2 cellular contexts compared by ENCODE assay signal in the genomic region with DNA sequence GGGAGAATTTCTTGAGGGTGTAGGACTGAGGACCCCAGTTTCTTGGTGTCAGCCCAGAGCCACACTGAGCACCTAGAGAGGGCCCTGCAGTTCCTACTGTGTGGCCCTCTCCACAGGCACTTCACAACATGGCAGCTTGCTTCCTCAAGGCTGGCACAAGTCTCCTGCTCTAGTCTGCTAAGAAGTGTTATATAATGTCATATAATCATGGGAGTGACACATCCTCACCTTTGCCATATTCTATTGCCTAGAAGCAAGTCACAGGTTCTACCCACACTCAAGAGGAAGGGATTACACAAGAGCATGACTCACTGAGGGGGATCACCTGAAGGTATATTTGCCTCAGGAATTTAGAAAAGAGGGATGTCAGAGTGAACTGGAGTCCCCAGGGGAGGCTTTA.
A peak's percentile ranks its signal among the peaks of the same experiment; 100 is the strongest.
TF ChIP-seq lines count a peak whose summit lies in the region.

No MANE protein-coding gene starts in this region.

TF ChIP-seq in K562, 482 proteins besides CTCF, POLR2A, EP300 and RAD21 (continues in another document):
- no peak for TF ChIP-seq SMAD3 (CRISPR knock-in tag; conservative IDR thresholded peaks at IDR 0.05)
- no peak for TF ChIP-seq PHB (CRISPR knock-in tag; IDR thresholded peaks at IDR 0.05)
- peak; percentile 60 for TF ChIP-seq FOSL1 (tag; conservative IDR thresholded peaks at IDR 0.05)
- no peak for TF ChIP-seq KAT8 (IDR thresholded peaks at IDR 0.05; ENCODE audit: low read depth)
- no peak for TF ChIP-seq SRF (CRISPR knock-in tag; IDR thresholded peaks at IDR 0.05)
- TF ChIP-seq MLX (CRISPR knock-in tag; conservative IDR thresholded peaks at IDR 0.05): no peak
- TF ChIP-seq MCM7 (IDR thresholded peaks at IDR 0.05): no peak
- TF ChIP-seq BCLAF1 (IDR thresholded peaks at IDR 0.05; ENCODE audit: borderline replicate concordance in 1 of 2, control insufficient read depth in 1 of 2, low read depth in 2 of 2, low read length in 1 of 2): no peak
- TF ChIP-seq CREBBP (IDR thresholded peaks at IDR 0.05; ENCODE audit: low read depth, low read length): no peak
- no peak for TF ChIP-seq ZNF583 (CRISPR knock-in tag; IDR thresholded peaks at IDR 0.05)
- TF ChIP-seq GABPB1 (CRISPR knock-in tag; IDR thresholded peaks at IDR 0.05): no peak
- TF ChIP-seq CBFB (CRISPR knock-in tag; IDR thresholded peaks at IDR 0.05): no peak
- no peak for TF ChIP-seq SREBF2 (CRISPR knock-in tag; IDR thresholded peaks at IDR 0.05)
- TF ChIP-seq NFIX (CRISPR knock-in tag; IDR thresholded peaks at IDR 0.05; ENCODE audit: low read depth): no peak
- no peak for TF ChIP-seq ZNF384 (IDR thresholded peaks at IDR 0.05; ENCODE audit: low read depth, low read length)
- no peak for TF ChIP-seq PPARD (CRISPR knock-in tag; IDR thresholded peaks at IDR 0.05)
- peak; percentile 65; the same call in 1 of the 2 replicates for TF ChIP-seq ATF3 (IDR thresholded peaks at IDR 0.05)
- TF ChIP-seq ATF3 (CRISPR knock-in tag; conservative IDR thresholded peaks at IDR 0.05): no peak
- no peak for TF ChIP-seq SNIP1 (IDR thresholded peaks at IDR 0.05; ENCODE audit: low read depth)
- TF ChIP-seq E2F3 (CRISPR knock-in tag; IDR thresholded peaks at IDR 0.05): no peak
- no peak for TF ChIP-seq CREM (IDR thresholded peaks at IDR 0.05; ENCODE audit: low read depth)
- TF ChIP-seq ERF (CRISPR knock-in tag; IDR thresholded peaks at IDR 0.05): no peak
- TF ChIP-seq, protein P1, sequence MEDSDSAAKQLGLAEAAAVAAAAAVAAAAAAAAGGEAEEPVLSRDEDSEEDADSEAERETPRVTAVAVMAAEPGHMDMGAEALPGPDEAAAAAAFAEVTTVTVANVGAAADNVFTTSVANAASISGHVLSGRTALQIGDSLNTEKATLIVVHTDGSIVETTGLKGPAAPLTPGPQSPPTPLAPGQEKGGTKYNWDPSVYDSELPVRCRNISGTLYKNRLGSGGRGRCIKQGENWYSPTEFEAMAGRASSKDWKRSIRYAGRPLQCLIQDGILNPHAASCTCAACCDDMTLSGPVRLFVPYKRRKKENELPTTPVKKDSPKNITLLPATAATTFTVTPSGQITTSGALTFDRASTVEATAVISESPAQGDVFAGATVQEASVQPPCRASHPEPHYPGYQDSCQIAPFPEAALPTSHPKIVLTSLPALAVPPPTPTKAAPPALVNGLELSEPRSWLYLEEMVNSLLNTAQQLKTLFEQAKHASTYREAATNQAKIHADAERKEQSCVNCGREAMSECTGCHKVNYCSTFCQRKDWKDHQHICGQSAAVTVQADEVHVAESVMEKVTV (CRISPR knock-in tag; IDR thresholded peaks at IDR 0.05): no peak
- no peak for TF ChIP-seq HMGN3 (IDR thresholded peaks at IDR 0.05; ENCODE audit: borderline replicate concordance, extremely low read depth, insufficient read length, low read depth, low read length)

TF ChIP-seq in HepG2, 621 proteins besides CTCF, POLR2A, EP300 and RAD21:
- TF ChIP-seq, protein P2, sequence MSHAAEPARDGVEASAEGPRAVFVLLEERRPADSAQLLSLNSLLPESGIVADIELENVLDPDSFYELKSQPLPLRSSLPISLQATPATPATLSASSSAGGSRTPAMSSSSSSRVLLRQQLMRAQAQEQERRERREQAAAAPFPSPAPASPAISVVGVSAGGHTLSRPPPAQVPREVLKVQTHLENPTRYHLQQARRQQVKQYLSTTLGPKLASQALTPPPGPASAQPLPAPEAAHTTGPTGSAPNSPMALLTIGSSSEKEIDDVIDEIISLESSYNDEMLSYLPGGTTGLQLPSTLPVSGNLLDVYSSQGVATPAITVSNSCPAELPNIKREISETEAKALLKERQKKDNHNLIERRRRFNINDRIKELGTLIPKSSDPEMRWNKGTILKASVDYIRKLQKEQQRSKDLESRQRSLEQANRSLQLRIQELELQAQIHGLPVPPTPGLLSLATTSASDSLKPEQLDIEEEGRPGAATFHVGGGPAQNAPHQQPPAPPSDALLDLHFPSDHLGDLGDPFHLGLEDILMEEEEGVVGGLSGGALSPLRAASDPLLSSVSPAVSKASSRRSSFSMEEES (CRISPR knock-in tag; IDR thresholded peaks at IDR 0.05): 0 out of 2 replicates have a peak, but pooled peaks have one; percentile 32
- TF ChIP-seq FOSL1 (CRISPR knock-in tag; IDR thresholded peaks at IDR 0.05; ENCODE audit: borderline replicate concordance): peak; percentile 49; the same call in 1 of the 2 replicates
- TF ChIP-seq CEBPG (CRISPR knock-in tag; IDR thresholded peaks at IDR 0.05): 0 out of 2 replicates have a peak, but pooled peaks have one; percentile 25
- no peak for TF ChIP-seq CREB1 (IDR thresholded peaks at IDR 0.05)
- peak; percentile 32; the same call in 1 of the 2 replicates for TF ChIP-seq CREB1 (CRISPR knock-in tag; IDR thresholded peaks at IDR 0.05)
- peak; percentile 89 for TF ChIP-seq FOSL2 (CRISPR knock-in tag; IDR thresholded peaks at IDR 0.05)
- TF ChIP-seq PHF5A (CRISPR knock-in tag; IDR thresholded peaks at IDR 0.05; ENCODE audit: low read depth, unreplicated experiment): no peak
- TF ChIP-seq JUND (CRISPR knock-in tag; IDR thresholded peaks at IDR 0.05): peak; percentile 41; the same call in 1 of the 2 replicates
- TF ChIP-seq PHF21A (CRISPR knock-in tag; IDR thresholded peaks at IDR 0.05): no peak
- 0 out of 2 replicates have a peak, but pooled peaks have one; percentile 51 for TF ChIP-seq CEBPB (IDR thresholded peaks at IDR 0.05; ENCODE audit: borderline replicate concordance, low read depth, low read length)
TF ChIP-seq in HepG2: peak in this region for 7.
